In the genomic region with DNA sequence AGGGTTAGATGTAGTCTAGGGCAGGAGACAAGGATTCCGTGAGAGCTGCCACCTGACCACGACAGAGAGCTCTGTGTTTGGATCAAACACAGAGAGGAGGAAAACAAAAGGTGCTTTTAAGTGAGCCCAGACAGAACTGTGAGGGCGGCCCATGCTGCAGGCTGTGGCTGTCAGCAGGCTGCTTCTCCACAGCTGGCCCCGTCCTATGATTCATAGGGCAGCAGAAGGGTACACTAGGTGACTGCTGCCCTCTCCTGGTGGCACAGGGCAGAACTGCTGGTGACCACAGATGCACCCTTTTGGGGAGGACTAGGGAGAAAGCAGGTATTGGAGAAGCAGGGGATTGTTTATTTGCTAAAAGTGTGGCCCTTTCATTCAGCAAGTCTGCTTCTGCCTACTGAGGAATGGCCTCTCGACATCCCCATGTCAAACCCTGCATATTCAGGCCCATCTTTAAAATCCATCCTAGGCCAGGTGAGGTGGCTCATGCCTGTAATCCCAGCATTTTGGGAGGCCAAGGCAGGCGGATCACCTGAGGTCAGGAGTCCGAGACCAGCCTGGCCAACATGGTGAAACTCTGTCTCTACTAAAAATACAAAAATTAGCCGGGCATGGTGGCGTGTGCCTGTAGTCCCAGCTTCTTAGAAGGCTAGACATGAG, we compare ENCODE assay signal across 8 cellular contexts.
DNase-seq lines count a peak whose midpoint lies in the region; ATAC-seq and TF ChIP-seq lines count a peak whose summit lies in the region.
"Not testable (repeated sequence)": the region's sequence is repeated elsewhere in the genome, so short reads cannot be mapped to it uniquely, and the experiment has no call there.

No MANE protein-coding gene starts in this region.

- not testable (repeated sequence) for H3K4me1 ChIP-seq in DOHH2 (ENCODE audit: control insufficient read depth, low read length); RWPE2 (ENCODE audit: insufficient read depth, poor library complexity, severe bottlenecking); prostate gland (replicated peaks)

- H3K4me3 Mint-ChIP-seq in stimulated activated naive CD8-positive, alpha-beta T cell treated with anti-CD3 and anti-CD28 coated beads, Interleukin-15, amount 100 ng/mL, for 72 hours, result not testable (repeated sequence)

- peaks cover 15% of the 10 kb centered on the region for H3K4me1 Mint-ChIP-seq in stimulated activated naive CD8-positive, alpha-beta T cell treated with anti-CD3 and anti-CD28 coated beads, Interleukin-15, amount 100 ng/mL, for 72 hours

- not testable (repeated sequence) for H3K4me2 ChIP-seq in DOHH2 (ENCODE audit: low read length)

- not testable (repeated sequence) for TF ChIP-seq POLR2A in prostate gland (IDR thresholded peaks at IDR 0.05)

- not testable (repeated sequence) for H3K27ac ChIP-seq in DOHH2 (ENCODE audit: low read depth, low read length); RWPE2 (ENCODE audit: poor library complexity, severe bottlenecking); prostate gland

- not testable (repeated sequence) for H3K27me3 ChIP-seq in DOHH2 (ENCODE audit: control insufficient read depth, low read length); MG63; RWPE2 (ENCODE audit: insufficient read depth, poor library complexity, severe bottlenecking); prostate gland (replicated peaks; ENCODE audit: insufficient read depth)

- not testable (repeated sequence) for H3K27me3 Mint-ChIP-seq in stimulated activated naive CD8-positive, alpha-beta T cell treated with anti-CD3 and anti-CD28 coated beads, Interleukin-15, amount 100 ng/mL, for 72 hours

- not testable (repeated sequence) for H3K4me3 ChIP-seq in DOHH2 (ENCODE audit: low read length); MG63; RWPE2 (ENCODE audit: severe bottlenecking); prostate gland

- H3K36me3 ChIP-seq in DOHH2 (ENCODE audit: control insufficient read depth, low read length); MG63; prostate gland: not testable (repeated sequence)
- H3K36me3 ChIP-seq in RWPE2 (ENCODE audit: low read depth), result peaks cover 11% of the 10 kb centered on the region; the same call in 1 of the 2 replicates

- H3F3A ChIP-seq in DOHH2 (ENCODE audit: control insufficient read depth, insufficient read depth), result not testable (repeated sequence)

- not testable (repeated sequence) for H3K27ac Mint-ChIP-seq in stimulated activated naive CD8-positive, alpha-beta T cell treated with anti-CD3 and anti-CD28 coated beads, Interleukin-15, amount 100 ng/mL, for 72 hours

- H3K79me2 ChIP-seq in DOHH2 (ENCODE audit: control insufficient read depth, low read length), result not testable (repeated sequence)

- TF ChIP-seq CTCF in DOHH2 (IDR thresholded peaks at IDR 0.05; ENCODE audit: low read depth, low read length, poor library complexity, severe bottlenecking) (peak; percentile 35), RWPE2 (IDR thresholded peaks at IDR 0.05; ENCODE audit: poor library complexity, severe bottlenecking) (peak; percentile 82), prostate gland (IDR thresholded peaks at IDR 0.05) (peak in 3 of 4 experiments; percentile 53 to 82 (median 74))

- H3K9me3 ChIP-seq in DOHH2 (ENCODE audit: control insufficient read depth, insufficient read depth, low read length); MG63; RWPE2 (ENCODE audit: severe bottlenecking); prostate gland: not testable (repeated sequence)

- DNase-seq in MG63 (peak; percentile 62), activated T-cell treated with anti-CD3 and anti-CD28 coated beads for 1 hour (ENCODE audit: low read depth) (peak; percentile 59), dedifferentiated amniotic fluid mesenchymal stem cell (ENCODE audit: extremely low spot score) (peak; percentile 55), iPS-NIHi11 (ENCODE audit: low spot score) (peak; percentile 31), prostate gland (ENCODE audit: low spot score) (peak; percentile 55)
- not testable (repeated sequence) for DNase-seq in RWPE2 (ENCODE audit: low spot score)
- DNase-seq in stimulated activated naive CD8-positive, alpha-beta T cell treated with anti-CD3 and anti-CD28 coated beads, Interleukin-15, amount 100 ng/mL, for 72 hours, result peak; percentile 30 to 70

- H3K9me3 Mint-ChIP-seq in stimulated activated naive CD8-positive, alpha-beta T cell treated with anti-CD3 and anti-CD28 coated beads, Interleukin-15, amount 100 ng/mL, for 72 hours, result not testable (repeated sequence)

- ATAC-seq in RWPE2 (ENCODE audit: low read depth); stimulated activated naive CD8-positive, alpha-beta T cell treated with anti-CD3 and anti-CD28 coated beads, Interleukin-15, amount 100 ng/mL, for 72 hours: not testable (repeated sequence)

- intact Hi-C loops in prostate gland (cut with DNase I), result loop anchor here (5.0 kb wide), 1 partner anchor 137 kb away; no protein-coding TSS in a partner anchor

- H3K9me2 ChIP-seq in DOHH2 (replicated peaks; ENCODE audit: control insufficient read depth, low read length), result not testable (repeated sequence)

- WGBS in prostate gland, result 55% methylated on average over 9 of the region's 9 CpGs

- not testable (repeated sequence) for H4K20me1 ChIP-seq in DOHH2 (ENCODE audit: control insufficient read depth, insufficient read depth, low read depth, low read length)
